ENCODE assay signal across 16 cellular contexts in the genomic region with DNA sequence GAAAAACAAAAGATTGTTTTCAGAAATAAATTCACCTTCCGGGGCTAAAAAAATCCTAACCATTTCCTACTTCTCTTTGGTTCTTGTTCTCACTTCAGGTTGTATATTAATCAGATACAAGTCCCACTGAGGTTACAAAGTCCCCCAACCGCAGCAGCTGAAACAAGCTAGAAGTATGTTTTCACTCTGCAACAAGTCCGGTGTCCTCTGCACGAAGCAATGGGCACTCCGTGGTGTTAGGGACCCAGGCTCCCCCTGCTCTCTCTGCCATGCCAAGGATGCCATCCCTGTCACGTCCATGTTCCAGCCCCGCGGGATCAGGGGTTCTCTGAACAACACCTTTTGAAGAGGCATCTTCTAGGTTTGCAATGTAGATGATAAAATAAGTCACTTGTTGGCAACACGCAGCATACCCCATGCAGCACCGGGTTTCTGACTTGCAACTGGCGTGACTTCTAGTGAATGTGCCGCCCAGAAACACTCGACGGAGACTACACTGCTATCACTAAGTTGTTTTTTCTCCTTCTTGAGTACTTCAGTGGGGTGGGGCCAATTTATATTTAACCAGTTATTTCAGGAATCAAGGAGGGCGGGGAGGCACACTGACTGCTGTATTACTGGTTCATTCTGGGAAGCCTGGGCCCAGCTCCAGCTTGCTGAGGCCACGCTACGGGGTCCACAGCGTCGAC. TPM values are rescaled to one million over a fixed set of nuclear protein-coding genes. Genes with fewer than 3 reads are reported as not detected.
A peak's percentile ranks its signal among the peaks of the same experiment; 100 is the strongest.
DNase-seq lines count a peak whose midpoint lies in the region; ATAC-seq, FAIRE-seq and TF ChIP-seq lines count a peak whose summit lies in the region.
"Had no signal": no experiment of that assay in that cellular context is flagged by ENCODE, and none has a peak within 500 bp of the region (broad histone marks: within the 10 kb centered on the region; RNA-seq: fewer than 3 reads in every experiment).

No MANE protein-coding gene starts in this region.

- H3K27ac Mint-ChIP-seq in mesothelial cell of epicardium: no peak overlapping the region

- ATAC-seq in GM18517 (IDR thresholded peaks at IDR 0.05; ENCODE audit: unreplicated experiment): no peak

- peak; percentile 57 for DNase-seq in GM18507 (ENCODE audit: extremely low spot score, insufficient read length, low read depth)
- DNase-seq in ascending aorta (ENCODE audit: low spot score in 2 of 2): peak in 1 of 2 donors; percentile 79
- DNase-seq in keratinocyte (ENCODE audit: low read depth, low spot score): no peak
- peak; percentile 79 for DNase-seq in small intestine
- no peak for DNase-seq in RPMI8226
- DNase-seq in SHP77 (lab: John Stamatoyannopoulos, UW): no peak
- no peak for DNase-seq in mesothelial cell of epicardium (ENCODE audit: low spot score in 2 of 2, unreplicated experiment in 2 of 2)
- DNase-seq: activated CD4-positive, alpha-beta T cell treated with anti-CD3 and anti-CD28 coated beads for 4 hours; activated naive CD4-positive, alpha-beta T cell treated with Interleukin-2 at 50 U/mL for 16 hours; effector memory CD4-positive, alpha-beta T cell; HCEC 1CT; NCI-H187 treated with DMSO at 0.1 percent for 48 hours; SHP77 treated with DMSO at 0.1 percent for 48 hours had no signal

- peak overlapping the region; percentile 74 for H2AFZ ChIP-seq in keratinocyte (ENCODE audit: control insufficient read depth, low read length)

- H3K79me2 ChIP-seq in keratinocyte (ENCODE audit: control insufficient read depth, insufficient read depth, low read length): no peaks in the 10 kb centered on the region

- WGBS in small intestine, 3 donors: 15 to 46% (median 29%) methylated on average over 19 of the region's 19 CpGs

- no peaks in the 10 kb centered on the region for H3K36me3 Mint-ChIP-seq in mesothelial cell of epicardium

- peaks cover 12% of the 10 kb centered on the region for H3K4me1 Mint-ChIP-seq in mesothelial cell of epicardium

- H3K4me3 Mint-ChIP-seq in mesothelial cell of epicardium: no peak overlapping the region

- H3K4me3 ChIP-seq in ascending aorta: peak overlapping the region in 1 of 2 donors; percentile 45
- H3K4me3 ChIP-seq in keratinocyte (ENCODE audit: control insufficient read depth in 2 of 3, extremely low read depth in 1 of 3, insufficient read depth in 2 of 3, low read depth in 1 of 3, low read length in 3 of 3): no peak overlapping the region
- H3K4me3 ChIP-seq in small intestine (ENCODE audit: low read depth in 1 of 2, low read length in 2 of 2): no peak overlapping the region
- H3K4me3 ChIP-seq: skin epidermis had no signal

- H3K9me3 ChIP-seq in ascending aorta (no peaks in the 10 kb centered on the region), keratinocyte (ENCODE audit: control insufficient read depth, low read depth, low read length) (no peaks in the 10 kb centered on the region), small intestine (ENCODE audit: control insufficient read depth, low read depth) (no peaks in the 10 kb centered on the region)

- no peaks in the 10 kb centered on the region for H3K9me1 ChIP-seq in keratinocyte (ENCODE audit: control insufficient read depth, extremely low read depth, insufficient read depth, low read length)

- H3K27me3 ChIP-seq in ascending aorta (no peaks in the 10 kb centered on the region), keratinocyte (ENCODE audit: control insufficient read depth, extremely low read depth, insufficient read depth, low read length) (no peaks in the 10 kb centered on the region), small intestine (ENCODE audit: control insufficient read depth in 2 of 2, insufficient read depth in 2 of 2, low read length in 2 of 2) (no peaks in the 10 kb centered on the region)

- H3K4me2 ChIP-seq in keratinocyte (ENCODE audit: control insufficient read depth, extremely low read depth, insufficient read depth, low read depth, low read length): peak overlapping the region; percentile 51

- FAIRE-seq in GM18507 (lab: Jason Lieb, UNC) (peak; percentile 92), keratinocyte (lab: Jason Lieb, UNC) (no peak), small intestine (lab: Jason Lieb, UNC) (no peak)
- FAIRE-seq: D721Med had no signal

- peak overlapping the region; percentile 49 to 59 for H3K27ac ChIP-seq in ascending aorta
- no peak overlapping the region for H3K27ac ChIP-seq in keratinocyte (ENCODE audit: control insufficient read depth, insufficient read depth, low read length)
- H3K27ac ChIP-seq in small intestine (ENCODE audit: low read depth in 1 of 2, low read length in 1 of 2): peak overlapping the region; percentile 62 to 76
- H3K27ac ChIP-seq: skin epidermis had no signal

- dilution Hi-C loops in keratinocyte (cut with MboI; ENCODE audit: extremely low pct_ligation_motif_present, low sequenced_read_pairs): no loop called here

- TF ChIP-seq CTCF in ascending aorta (IDR thresholded peaks at IDR 0.05): no peak
- no peak for TF ChIP-seq CTCF in keratinocyte (optimal IDR thresholded peaks at IDR 0.05 in 1 of 3, IDR thresholded peaks at IDR 0.05 in 1 of 3, conservative IDR thresholded peaks at IDR 0.05 in 1 of 3; ENCODE audit: extremely low read depth in 1 of 3, insufficient read depth in 2 of 3, low read length in 3 of 3)
- no peak for TF ChIP-seq CTCF in mesothelial cell of epicardium (IDR thresholded peaks at IDR 0.05; ENCODE audit: unreplicated experiment)

- no peak overlapping the region for H3K9ac ChIP-seq in keratinocyte (ENCODE audit: control insufficient read depth, extremely low read depth, insufficient read depth, low read length)

- no peaks in the 10 kb centered on the region for H3K36me3 ChIP-seq in ascending aorta
- H3K36me3 ChIP-seq in keratinocyte (ENCODE audit: control insufficient read depth in 2 of 2, extremely low read depth in 1 of 2, insufficient read depth in 2 of 2, low read length in 2 of 2): no peaks in the 10 kb centered on the region
- no peaks in the 10 kb centered on the region for H3K36me3 ChIP-seq in small intestine (ENCODE audit: control insufficient read depth in 2 of 2, insufficient read depth in 2 of 2, low read length in 2 of 2)

- no peaks in the 10 kb centered on the region for H3K9me3 Mint-ChIP-seq in mesothelial cell of epicardium

- H3K4me1 ChIP-seq in ascending aorta (peaks cover 0 to 26% of the 10 kb centered on the region in 2 donors), keratinocyte (ENCODE audit: control insufficient read depth, extremely low read depth, insufficient read depth, low read length) (peaks cover 11% of the 10 kb centered on the region), small intestine (ENCODE audit: control insufficient read depth in 2 of 2, insufficient read depth in 1 of 2, low read depth in 1 of 2, low read length in 1 of 2) (peaks cover 0 to 2% of the 10 kb centered on the region in 2 donors)

- H4K20me1 ChIP-seq in keratinocyte (ENCODE audit: control insufficient read depth, extremely low read depth, insufficient read depth, low read length): no peaks in the 10 kb centered on the region

- no peaks in the 10 kb centered on the region for H3K27me3 Mint-ChIP-seq in mesothelial cell of epicardium (ENCODE audit: low read depth)

- intact Hi-C loops in ascending aorta (cut with DNase I): loop anchor here (1.0 kb wide), 1 partner anchor 50 kb away; a partner anchor contains a TSS

RNA-seq across cellular contexts. Expression of a gene that starts 25.4 kb away (rescaled TPM):
- total RNA-seq in ascending aorta (1,335 TPM), mesothelial cell of epicardium (875 to 906 TPM (median 905 TPM) in 3 replicates)
- polyA plus RNA-seq in keratinocyte (1,511 to 3,251 TPM (median 1,575 TPM) in 3 replicates), small intestine (1,000 to 10,000 TPM in 2 of 3 donors, 100 to 1,000 TPM in 1; 997 to 1,471 (median 1,010) TPM)
- 379 TPM for polyA plus RNA-seq in keratinocyte (2011; ENCODE audit: low read depth)
- polyA plus RNA-seq in keratinocyte (2011; cell fraction: cytosol; rRNA removed): 1,984 and 3,223 TPM in 2 replicates
- 1,110 and 1,459 TPM in 2 replicates for polyA plus RNA-seq in keratinocyte (2011; cell fraction: nucleus; rRNA removed)
- polyA plus RNA-seq in keratinocyte (2012; ENCODE audit: low replicate concordance): 2,382 and 2,611 TPM in 2 replicates
- 1,137 to 2,631 TPM (median 2,247 TPM) in 3 replicates for polyA minus RNA-seq in keratinocyte
- polyA minus RNA-seq in keratinocyte (2011; cell fraction: cytosol; rRNA and poly(A)+ RNA removed): 2,162 TPM
- polyA minus RNA-seq in keratinocyte (2011; cell fraction: nucleus; rRNA and poly(A)+ RNA removed): 492 and 503 TPM in 2 replicates

RNA-seq across cellular contexts. Expression of a gene that starts 35.0 kb away (rescaled TPM):
- total RNA-seq in ascending aorta: not detected
- polyA plus RNA-seq in keratinocyte: not detected in 3 replicates
- not detected for polyA plus RNA-seq in keratinocyte (2011; ENCODE audit: low read depth)
- polyA plus RNA-seq in keratinocyte (2011; cell fraction: cytosol; rRNA removed): not detected in 2 replicates
- polyA plus RNA-seq in keratinocyte (2011; cell fraction: nucleus; rRNA removed): not detected in 2 replicates
- polyA plus RNA-seq in keratinocyte (2012; ENCODE audit: low replicate concordance): not detected in 2 replicates
- polyA minus RNA-seq in keratinocyte: not detected in 3 replicates
- polyA minus RNA-seq in keratinocyte (2011; cell fraction: cytosol; rRNA and poly(A)+ RNA removed): not detected
- polyA minus RNA-seq in keratinocyte (2011; cell fraction: nucleus; rRNA and poly(A)+ RNA removed): not detected in 2 replicates
- not detected for polyA plus RNA-seq in small intestine
- not detected in 3 replicates for total RNA-seq in mesothelial cell of epicardium

RNA-seq across cellular contexts. Expression of a gene that starts 48.5 kb away (rescaled TPM):
- total RNA-seq in ascending aorta (128 TPM), mesothelial cell of epicardium (179 to 187 TPM (median 180 TPM) in 3 replicates)
- polyA plus RNA-seq in keratinocyte (92.9 to 118 TPM (median 102 TPM) in 3 replicates), small intestine (100 to 1,000 TPM; 234 to 361 (median 264) TPM)
- polyA plus RNA-seq in keratinocyte (2011; ENCODE audit: low read depth): 74.0 TPM
- 38.6 and 103 TPM in 2 replicates for polyA plus RNA-seq in keratinocyte (2011; cell fraction: cytosol; rRNA removed)
- polyA plus RNA-seq in keratinocyte (2011; cell fraction: nucleus; rRNA removed): 208 and 255 TPM in 2 replicates
- 112 and 133 TPM in 2 replicates for polyA plus RNA-seq in keratinocyte (2012; ENCODE audit: low replicate concordance)
- polyA minus RNA-seq in keratinocyte: 69.1 to 102 TPM (median 70.3 TPM) in 3 replicates
- polyA minus RNA-seq in keratinocyte (2011; cell fraction: cytosol; rRNA and poly(A)+ RNA removed): 168 TPM
- polyA minus RNA-seq in keratinocyte (2011; cell fraction: nucleus; rRNA and poly(A)+ RNA removed): 54.4 and 58.9 TPM in 2 replicates

RNA-seq across cellular contexts. Expression of a gene that starts 50.3 kb away (rescaled TPM):
- 159 TPM for total RNA-seq in ascending aorta
- polyA plus RNA-seq in keratinocyte: 8.0 to 31.1 TPM (median 9.7 TPM) in 3 replicates
- polyA plus RNA-seq in keratinocyte (2011; ENCODE audit: low read depth): 5.4 TPM
- polyA plus RNA-seq in keratinocyte (2011; cell fraction: cytosol; rRNA removed): 18.2 and 28.7 TPM in 2 replicates
- polyA plus RNA-seq in keratinocyte (2011; cell fraction: nucleus; rRNA removed): 10.4 and 11.5 TPM in 2 replicates
- polyA plus RNA-seq in keratinocyte (2012; ENCODE audit: low replicate concordance): 26.2 and 36.1 TPM in 2 replicates
- 14.8 to 64.4 TPM (median 15.1 TPM) in 3 replicates for polyA minus RNA-seq in keratinocyte
- polyA minus RNA-seq in keratinocyte (2011; cell fraction: cytosol; rRNA and poly(A)+ RNA removed): 38.2 TPM
- 5.9 and 7.5 TPM in 2 replicates for polyA minus RNA-seq in keratinocyte (2011; cell fraction: nucleus; rRNA and poly(A)+ RNA removed)
- 100 to 1,000 TPM in 2 of 3 donors, 10 to 100 TPM in 1; 87.8 to 108 (median 107) TPM for polyA plus RNA-seq in small intestine
- 16.6 to 17.6 TPM (median 17.4 TPM) in 3 replicates for total RNA-seq in mesothelial cell of epicardium

RNA-seq across cellular contexts. Expression of a gene that starts 53.1 kb away (rescaled TPM):
- 31.8 TPM for total RNA-seq in ascending aorta
- 10.6 to 25.2 TPM (median 15.9 TPM) in 3 replicates for polyA plus RNA-seq in keratinocyte
- polyA plus RNA-seq in keratinocyte (2011; ENCODE audit: low read depth): 9.5 TPM
- 11.1 and 22.5 TPM in 2 replicates for polyA plus RNA-seq in keratinocyte (2011; cell fraction: cytosol; rRNA removed)
- 26.6 and 41.9 TPM in 2 replicates for polyA plus RNA-seq in keratinocyte (2011; cell fraction: nucleus; rRNA removed)
- 11.2 and 21.3 TPM in 2 replicates for polyA plus RNA-seq in keratinocyte (2012; ENCODE audit: low replicate concordance)
- polyA minus RNA-seq in keratinocyte: 12.1 to 26.8 TPM (median 19.4 TPM) in 3 replicates
- polyA minus RNA-seq in keratinocyte (2011; cell fraction: cytosol; rRNA and poly(A)+ RNA removed): 71.4 TPM
- polyA minus RNA-seq in keratinocyte (2011; cell fraction: nucleus; rRNA and poly(A)+ RNA removed): 20.2 and 22.1 TPM in 2 replicates
- polyA plus RNA-seq in small intestine: 10 to 100 TPM; 31.2 to 38.0 (median 33.8) TPM
- total RNA-seq in mesothelial cell of epicardium: 54.9 to 56.0 TPM (median 55.8 TPM) in 3 replicates

Comparison
In these comparisons a context has a peak if more than half of its experiments do, and no peak if none do; other contexts are left out.
1. DNase-seq: peak in GM18507 (single experiment) and small intestine (single experiment); none in keratinocyte (single experiment), RPMI8226 (single experiment), SHP77 (0 of 2) and mesothelial cell of epicardium (0 of 2).